In the genomic region with DNA sequence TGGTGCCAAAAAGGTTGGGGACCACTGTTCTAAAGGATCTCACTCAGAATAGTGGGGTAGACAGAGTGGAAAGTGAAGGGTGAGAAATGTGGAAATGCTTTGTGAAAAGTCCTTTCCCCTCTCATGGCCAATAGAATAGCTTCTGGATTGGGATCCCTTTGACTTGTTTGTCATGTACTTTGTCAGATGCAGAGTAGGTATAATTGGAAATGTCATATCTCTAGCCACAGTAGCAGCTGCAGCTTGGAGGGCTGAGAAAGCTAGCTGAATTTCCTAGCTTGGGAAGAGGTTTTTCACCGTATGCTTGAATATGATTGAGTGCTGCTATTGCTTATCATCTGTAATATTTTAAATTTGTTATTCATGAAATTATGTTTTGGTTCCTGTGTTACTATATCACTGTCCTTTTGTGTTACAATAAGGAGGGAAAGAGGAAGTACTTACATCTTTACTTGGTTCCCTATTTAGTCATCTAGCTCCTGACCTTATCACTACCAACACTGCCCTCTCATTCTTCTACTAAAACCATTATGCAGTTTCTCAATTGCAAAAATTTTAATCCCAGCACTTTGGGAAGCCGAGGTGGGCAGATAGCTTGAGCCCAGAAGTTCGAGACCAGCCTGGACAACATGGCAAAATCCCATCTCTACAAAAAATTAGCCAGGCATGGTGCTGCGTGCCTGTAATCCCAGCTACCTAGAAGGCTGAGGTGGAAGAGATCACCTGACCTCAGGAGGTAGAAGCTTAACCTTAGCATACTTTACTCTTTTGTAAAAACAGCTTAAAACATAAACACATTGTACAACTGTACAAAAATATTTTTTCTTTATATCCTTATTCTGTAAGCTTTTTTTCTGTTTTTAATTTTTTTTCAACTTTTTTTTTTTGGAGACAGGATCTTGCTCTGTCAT, we compare ENCODE assay signal across 10 cellular contexts. TPM values are rescaled to one million over a fixed set of nuclear protein-coding genes. Genes with fewer than 3 reads are reported as not detected.
A peak's percentile ranks its signal among the peaks of the same experiment; 100 is the strongest.
DNase-seq lines count a peak whose midpoint lies in the region; ATAC-seq and TF ChIP-seq lines count a peak whose summit lies in the region.
"Had no signal": no experiment of that assay in that cellular context is flagged by ENCODE, and none has a peak within 500 bp of the region (broad histone marks: within the 10 kb centered on the region; RNA-seq: fewer than 3 reads in every experiment).

No MANE protein-coding gene starts in this region.

- H3K9me3 ChIP-seq in lower lobe of right lung (no peaks in the 10 kb centered on the region), osteoblast (ENCODE audit: low read depth, low read length) (no peaks in the 10 kb centered on the region)

- no peak overlapping the region for H3K27ac ChIP-seq in lower lobe of right lung
- H3K27ac ChIP-seq in caudate nucleus (ENCODE audit: low read depth, low read length): no peak overlapping the region
- no peak overlapping the region for H3K27ac ChIP-seq in osteoblast (ENCODE audit: low read depth, low read length)

- intact Hi-C loops in lower lobe of right lung (cut with DNase I): no loop called here

- peak; percentile 80 for ATAC-seq in GM18867 (IDR thresholded peaks at IDR 0.05; ENCODE audit: unreplicated experiment)
- ATAC-seq in HG02678 (IDR thresholded peaks at IDR 0.05; ENCODE audit: unreplicated experiment): peak; percentile 72
- peak; percentile 57 to 66 for ATAC-seq in lower lobe of right lung

- no peak overlapping the region for H2AFZ ChIP-seq in osteoblast (ENCODE audit: low read length)

- peaks cover 12% of the 10 kb centered on the region for H3K79me2 ChIP-seq in osteoblast (ENCODE audit: insufficient read depth, low read length)

- H3K36me3 ChIP-seq in lower lobe of right lung (peaks cover 86% of the 10 kb centered on the region), osteoblast (ENCODE audit: insufficient read depth, low read length) (peaks cover 56% of the 10 kb centered on the region)

- H4K20me1 ChIP-seq in osteoblast (ENCODE audit: insufficient read depth, low read length): no peaks in the 10 kb centered on the region

- DNase-seq in Kasumi-1 (lab: John Stamatoyannopoulos, UW) (peak; percentile 72 to 90), lower lobe of right lung (no peak), NCI-H146 (lab: John Stamatoyannopoulos, UW) (no peak), caudate nucleus (lab: John Stamatoyannopoulos, UW) (no peak), NCI-H2107 (lab: John Stamatoyannopoulos, UW) (no peak), osteoblast (ENCODE audit: insufficient read length, low spot score, missing footprints) (no peak)
- DNase-seq: NCI-H226; stimulated activated CD4-positive, alpha-beta T cell treated with anti-CD3 and anti-CD28 coated beads, Interleukin-4, amount 100 ng/mL, for 24 hours had no signal

- no peak overlapping the region for H3K4me2 ChIP-seq in osteoblast (ENCODE audit: insufficient read depth, low read length)

- H3K27me3 ChIP-seq in lower lobe of right lung (ENCODE audit: low read depth) (no peaks in the 10 kb centered on the region), osteoblast (ENCODE audit: insufficient read depth, low read length) (no peaks in the 10 kb centered on the region)

- TF ChIP-seq CTCF in lower lobe of right lung (IDR thresholded peaks at IDR 0.05) (no peak), osteoblast (IDR thresholded peaks at IDR 0.05; ENCODE audit: extremely low read depth, low read depth, low read length) (no peak)

- H3K4me3 ChIP-seq in lower lobe of right lung (no peak overlapping the region), osteoblast (ENCODE audit: insufficient read depth, low read length) (no peak overlapping the region)

- H3K4me1 ChIP-seq in lower lobe of right lung (no peaks in the 10 kb centered on the region), osteoblast (ENCODE audit: insufficient read depth, low read length) (no peaks in the 10 kb centered on the region)

RNA-seq across cellular contexts. Expression of a gene that starts 12.4 kb away (rescaled TPM):
- total RNA-seq in lower lobe of right lung: 62.7 TPM
- total RNA-seq in osteoblast: 42.0 and 47.7 TPM in 2 replicates

Comparison
In these comparisons a context has a peak if more than half of its experiments do, and no peak if none do; other contexts are left out.
1. DNase-seq: peak in Kasumi-1 (2 of 2); none in lower lobe of right lung (single experiment), NCI-H146 (single experiment), caudate nucleus (0 of 61), NCI-H2107 (single experiment) and osteoblast (single experiment).
2. Peak in every context shown above with its lines, with median percentiles within 50 percentile points of each other: ATAC-seq.